ENCODE assay signal across 8 cellular contexts in the genomic region with DNA sequence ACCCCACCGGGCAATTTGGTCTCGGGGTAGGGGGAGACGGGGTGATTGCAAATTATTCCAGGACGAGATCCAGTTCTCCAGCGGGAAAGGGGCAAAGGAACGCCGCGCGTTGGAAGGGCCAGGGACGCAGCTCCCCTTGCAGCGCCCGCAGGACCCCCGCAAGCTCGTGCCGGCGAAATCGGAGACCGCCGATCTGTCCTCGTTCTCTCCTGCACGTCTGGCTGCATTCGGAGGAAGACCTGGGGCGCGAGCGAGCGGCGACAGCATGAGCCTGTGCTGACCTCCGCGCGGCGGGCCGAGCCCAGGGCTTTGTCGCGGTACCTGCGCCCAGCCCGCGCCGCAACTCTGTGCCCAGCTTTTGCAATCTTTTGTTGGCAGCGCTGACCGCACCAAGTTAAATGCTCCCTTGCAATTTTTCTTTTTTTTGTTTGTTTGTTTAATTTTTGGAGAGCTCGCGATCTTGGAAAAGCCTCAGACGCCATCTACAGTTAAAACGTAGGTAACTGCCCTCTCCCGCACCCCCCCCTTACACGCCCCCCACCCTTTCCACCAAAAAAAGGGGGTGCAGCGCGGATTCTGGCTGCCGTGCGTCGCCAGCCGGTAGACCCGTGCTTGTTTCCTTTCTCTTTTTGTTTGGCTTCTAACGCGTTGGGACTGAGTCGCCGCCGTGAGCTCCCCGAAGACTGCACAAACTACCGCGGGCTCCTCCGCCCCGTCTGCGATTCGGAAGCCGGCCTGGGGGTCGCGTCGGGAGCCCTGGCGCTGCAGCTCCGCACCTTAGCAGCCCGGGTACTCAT. TPM values are rescaled to one million over a fixed set of nuclear protein-coding genes. Genes with fewer than 3 reads are reported as not detected.
DNase-seq lines count a peak whose midpoint lies in the region; ATAC-seq and TF ChIP-seq lines count a peak whose summit lies in the region.

No MANE protein-coding gene starts in this region.

- peak overlapping the region; percentile 86 for H2AFZ ChIP-seq in smooth muscle cell (ENCODE audit: low read depth)

- peak overlapping the region; percentile 87 for H3K27ac ChIP-seq in brain microvascular endothelial cell
- peak overlapping the region; percentile 63 for H3K27ac ChIP-seq in iPS-20b (ENCODE audit: low read length)
- H3K27ac ChIP-seq in smooth muscle cell (ENCODE audit: low read depth), result peak overlapping the region; percentile 70

- DNase-seq in A172 (ENCODE audit: low spot score) (peak; percentile 39), NCI-H1092 (lab: John Stamatoyannopoulos, UW) (peak; percentile 22), T1000 (lab: John Stamatoyannopoulos, UW) (peak; percentile 24), brain microvascular endothelial cell (no peak), smooth muscle cell (lab: John Stamatoyannopoulos, UW; ENCODE audit: unreplicated experiment) (no peak), hepatic stellate cell (ENCODE audit: low spot score) (no peak)

- H3K9me3 ChIP-seq in iPS-20b (ENCODE audit: insufficient read depth, low read depth, low read length) (no peaks in the 10 kb centered on the region), smooth muscle cell (replicated peaks; ENCODE audit: low read depth) (no peaks in the 10 kb centered on the region)

- TF ChIP-seq CTCF in brain microvascular endothelial cell (IDR thresholded peaks at IDR 0.05; ENCODE audit: low read depth, low read length, missing control alignments) (peak; percentile 56), smooth muscle cell (IDR thresholded peaks at IDR 0.05; ENCODE audit: borderline replicate concordance, insufficient read depth, poor library complexity, severe bottlenecking) (peak; percentile 52)

- in situ Hi-C loops in brain microvascular endothelial cell (cut with HindIII; ENCODE audit: low pct_ligation_motif_present, low sequenced_read_pairs), result loop anchor here (25.0 kb wide), 2 partner anchors 405 to 855 kb away; no protein-coding TSS in a partner anchor

- under 1% methylated on average over 71 of the region's 72 CpGs for WGBS in smooth muscle cell (ENCODE audit: low lambda C conversion rate)

- no peaks in the 10 kb centered on the region for H3K27me3 ChIP-seq in brain microvascular endothelial cell (replicated peaks)
- H3K27me3 ChIP-seq in iPS-20b (ENCODE audit: insufficient read depth, low read length), result no peaks in the 10 kb centered on the region; the same call in 1 of the 2 replicates
- no peaks in the 10 kb centered on the region for H3K27me3 ChIP-seq in smooth muscle cell (ENCODE audit: low read depth)

- H3K36me3 ChIP-seq in brain microvascular endothelial cell (replicated peaks) (no peaks in the 10 kb centered on the region), iPS-20b (ENCODE audit: insufficient read depth, low read depth, low read length) (peaks cover 8% of the 10 kb centered on the region; the same call in 1 of the 2 replicates), smooth muscle cell (ENCODE audit: low read depth) (no peaks in the 10 kb centered on the region)

- peaks cover 42% of the 10 kb centered on the region for H4K20me1 ChIP-seq in smooth muscle cell (ENCODE audit: low read depth)

- peak; percentile 33 for ATAC-seq in GM19023 (IDR thresholded peaks at IDR 0.05; ENCODE audit: unreplicated experiment)

- H3F3A ChIP-seq in smooth muscle cell (ENCODE audit: low read depth), result peaks cover 30% of the 10 kb centered on the region

- H3K4me2 ChIP-seq in smooth muscle cell, result peak overlapping the region; percentile 94

- H3K4me3 ChIP-seq in brain microvascular endothelial cell (ENCODE audit: low read depth, low read length), result peak overlapping the region; percentile 88
- peak overlapping the region; percentile 96 for H3K4me3 ChIP-seq in iPS-20b (ENCODE audit: low read length)
- peak overlapping the region; percentile 79 for H3K4me3 ChIP-seq in smooth muscle cell

- H3K79me2 ChIP-seq in smooth muscle cell (ENCODE audit: low read depth), result peaks cover 41% of the 10 kb centered on the region

- H3K4me1 ChIP-seq in iPS-20b (ENCODE audit: insufficient read depth, low read length) (peaks cover 34% of the 10 kb centered on the region; the same call in 1 of the 2 replicates), smooth muscle cell (ENCODE audit: low read depth) (peaks cover 26% of the 10 kb centered on the region)

- peak overlapping the region; percentile 96 for H3K9ac ChIP-seq in iPS-20b (ENCODE audit: low read depth, low read length)
- peak overlapping the region; percentile 61 for H3K9ac ChIP-seq in smooth muscle cell (ENCODE audit: low read depth)

RNA-seq across cellular contexts. Expression of a gene that starts 0.7 kb away (rescaled TPM):
- 2.0 and 8.3 TPM in 2 replicates for total RNA-seq in A172 (2014; rRNA removed; shearing (Covaris generic))
- 31.5 and 47.0 TPM in 2 replicates for total RNA-seq in smooth muscle cell
- 26.0 and 31.1 TPM in 2 replicates for polyA plus RNA-seq in smooth muscle cell

Comparison
In these comparisons a context has a peak if more than half of its experiments do, and no peak if none do; other contexts are left out.
1. DNase-seq: peak in A172 (single experiment), NCI-H1092 (single experiment) and T1000 (single experiment); none in brain microvascular endothelial cell (single experiment), smooth muscle cell (single experiment) and hepatic stellate cell (single experiment).
2. Peak in every context shown above with its lines, with median percentiles within 50 percentile points of each other: H3K27ac ChIP-seq and H3K4me3 ChIP-seq.